In the genomic region with DNA sequence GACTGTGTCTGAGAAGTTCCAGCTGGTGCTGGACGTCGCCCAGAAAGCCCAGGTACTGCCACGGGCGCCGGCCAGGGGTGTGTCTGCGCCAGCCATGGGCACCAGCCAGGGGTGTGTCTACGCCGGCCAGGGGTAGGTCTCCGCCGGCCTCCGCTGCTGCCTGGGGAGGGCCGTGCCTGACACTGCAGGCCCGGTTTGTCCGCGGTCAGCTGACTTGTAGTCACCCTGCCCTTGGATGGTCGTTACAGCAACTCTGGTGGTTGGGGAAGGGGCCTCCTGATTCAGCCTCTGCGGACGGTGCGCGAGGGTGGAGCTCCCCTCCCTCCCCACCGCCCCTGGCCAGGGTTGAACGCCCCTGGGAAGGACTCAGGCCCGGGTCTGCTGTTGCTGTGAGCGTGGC, we compare ENCODE assay signal across 33 cellular contexts.
"Had no signal": no experiment of that assay in that cellular context is flagged by ENCODE, and none has a peak within 500 bp of the region (broad histone marks: within the 10 kb centered on the region; RNA-seq: fewer than 3 reads in every experiment).

No MANE protein-coding gene starts in this region.

- H3K27me3 Mint-ChIP-seq: activated B cell treated with CpG ODN at 0.5 μM for 24 hours; activated CD8-positive, alpha-beta T cell treated with anti-CD3 and anti-CD28 coated beads for 36 hours; activated naive CD4-positive, alpha-beta T cell treated with anti-CD3 and anti-CD28 coated beads, Interleukin-2, amount 50 U/mL, for 24 hours; activated naive CD8-positive, alpha-beta T cell treated with anti-CD3 and anti-CD28 coated beads for 36 hours; activated naive CD8-positive, alpha-beta T cell treated with anti-CD3 and anti-CD28 coated beads, Interleukin-2, amount 50 U/mL, for 24 hours; activated T-helper 17 cell treated with anti-CD3 and anti-CD28 coated beads, Interleukin-2, amount 50 U/mL, for 72 hours; brain; central memory CD8-positive, alpha-beta T cell; dendritic cell treated with granulocyte-macrophage colony-stimulating factor and Interleukin-4, amounts not matched to agents 40 ng/mL and 50 ng/mL, for 4 days; T-helper 17 cell had no signal

- H3K4me3 ChIP-seq: adrenal gland, ascending aorta, breast epithelium, cardiac muscle cell, coronary artery, dorsolateral prefrontal cortex had no signal

- DNase-seq: activated B cell treated with CpG ODN at 0.5 μM for 24 hours; activated CD4-positive, alpha-beta T cell treated with anti-CD3 and anti-CD28 coated beads for 48 hours; activated CD4-positive, alpha-beta T cell treated with anti-CD3 and anti-CD28 coated beads, Interleukin-2, amount 50 U/mL, for 1 hour; activated CD4-positive, alpha-beta T cell treated with anti-CD3 and anti-CD28 coated beads, Interleukin-2, amount 50 U/mL, for 48 hours; activated CD8-positive, alpha-beta memory T cell treated with anti-CD3 and anti-CD28 coated beads for 24 hours; activated CD8-positive, alpha-beta T cell treated with anti-CD3 and anti-CD28 coated beads for 36 hours; activated effector memory CD4-positive, alpha-beta T cell treated with Interleukin-2 at 50 U/mL for 16 hours; activated gamma-delta T cell treated with Interleukin-2 at 50 U/mL for 16 hours; activated naive CD4-positive, alpha-beta T cell treated with anti-CD3 and anti-CD28 coated beads for 36 hours; activated naive CD8-positive, alpha-beta T cell treated with anti-CD3 and anti-CD28 coated beads for 36 hours; activated naive CD8-positive, alpha-beta T cell treated with anti-CD3 and anti-CD28 coated beads, Interleukin-2, amount 50 U/mL, for 24 hours; activated T-cell treated with anti-CD3 and anti-CD28 coated beads, Interleukin-2, amount 50 U/mL, for 4 hours; adrenal gland; dorsolateral prefrontal cortex; effector memory CD4-positive, alpha-beta T cell; endodermal cell; foreskin fibroblast; T-helper 1 cell; T-helper 17 cell; T1000; WERI-Rb-1 had no signal

- H3K36me3 Mint-ChIP-seq: activated naive CD8-positive, alpha-beta T cell treated with anti-CD3 and anti-CD28 coated beads for 36 hours had no signal

- H3K27ac ChIP-seq: adrenal gland, ascending aorta, breast epithelium, cardiac muscle cell, coronary artery, dorsolateral prefrontal cortex, WERI-Rb-1 had no signal

- H3K27ac Mint-ChIP-seq: activated B cell treated with CpG ODN at 0.5 μM for 24 hours; activated CD8-positive, alpha-beta T cell treated with anti-CD3 and anti-CD28 coated beads for 36 hours; activated naive CD4-positive, alpha-beta T cell treated with anti-CD3 and anti-CD28 coated beads for 36 hours; activated naive CD4-positive, alpha-beta T cell treated with anti-CD3 and anti-CD28 coated beads, Interleukin-2, amount 50 U/mL, for 24 hours; activated naive CD8-positive, alpha-beta T cell treated with anti-CD3 and anti-CD28 coated beads for 36 hours; activated naive CD8-positive, alpha-beta T cell treated with anti-CD3 and anti-CD28 coated beads, Interleukin-2, amount 50 U/mL, for 24 hours; activated T-helper 17 cell treated with anti-CD3 and anti-CD28 coated beads, Interleukin-2, amount 50 U/mL, for 72 hours; dendritic cell treated with granulocyte-macrophage colony-stimulating factor and Interleukin-4, amounts not matched to agents 40 ng/mL and 50 ng/mL, for 4 days; T-helper 17 cell; T-helper 2 cell treated with Interferon-gamma antibody and Interleukin-4, amounts not matched to agents 5 μg/mL and 100 μg/mL, for 36 hours had no signal

- H3K9me3 ChIP-seq: adrenal gland, ascending aorta, breast epithelium had no signal

- H3K4me1 Mint-ChIP-seq: activated T-helper 17 cell treated with anti-CD3 and anti-CD28 coated beads, Interleukin-2, amount 50 U/mL, for 72 hours; brain; central memory CD8-positive, alpha-beta T cell; endodermal cell had no signal

- H3K4me3 Mint-ChIP-seq: activated B cell treated with CpG ODN at 0.5 μM for 24 hours; activated CD8-positive, alpha-beta T cell treated with anti-CD3 and anti-CD28 coated beads for 36 hours; activated naive CD4-positive, alpha-beta T cell treated with anti-CD3 and anti-CD28 coated beads for 36 hours; activated naive CD4-positive, alpha-beta T cell treated with anti-CD3 and anti-CD28 coated beads, Interleukin-2, amount 50 U/mL, for 24 hours; activated naive CD8-positive, alpha-beta T cell treated with anti-CD3 and anti-CD28 coated beads for 36 hours; activated naive CD8-positive, alpha-beta T cell treated with anti-CD3 and anti-CD28 coated beads, Interleukin-2, amount 50 U/mL, for 24 hours; activated T-cell treated with anti-CD3 and anti-CD28 coated beads, Interleukin-2, amount 50 U/mL, for 4 hours; activated T-helper 17 cell treated with anti-CD3 and anti-CD28 coated beads, Interleukin-2, amount 50 U/mL, for 72 hours; brain; central memory CD8-positive, alpha-beta T cell; dendritic cell treated with granulocyte-macrophage colony-stimulating factor and Interleukin-4, amounts not matched to agents 40 ng/mL and 50 ng/mL, for 4 days; endodermal cell; T-helper 17 cell; T-helper 2 cell treated with Interferon-gamma antibody and Interleukin-4, amounts not matched to agents 5 μg/mL and 100 μg/mL, for 36 hours had no signal

- H3K9me3 Mint-ChIP-seq: activated B cell treated with CpG ODN at 0.5 μM for 24 hours; activated CD8-positive, alpha-beta T cell treated with anti-CD3 and anti-CD28 coated beads for 36 hours; activated naive CD4-positive, alpha-beta T cell treated with anti-CD3 and anti-CD28 coated beads for 36 hours; activated naive CD4-positive, alpha-beta T cell treated with anti-CD3 and anti-CD28 coated beads, Interleukin-2, amount 50 U/mL, for 24 hours; activated naive CD8-positive, alpha-beta T cell treated with anti-CD3 and anti-CD28 coated beads for 36 hours; activated naive CD8-positive, alpha-beta T cell treated with anti-CD3 and anti-CD28 coated beads, Interleukin-2, amount 50 U/mL, for 24 hours; activated T-cell treated with anti-CD3 and anti-CD28 coated beads, Interleukin-2, amount 50 U/mL, for 4 hours; activated T-helper 17 cell treated with anti-CD3 and anti-CD28 coated beads, Interleukin-2, amount 50 U/mL, for 72 hours; brain; central memory CD8-positive, alpha-beta T cell; dendritic cell treated with granulocyte-macrophage colony-stimulating factor and Interleukin-4, amounts not matched to agents 40 ng/mL and 50 ng/mL, for 4 days; endodermal cell; T-helper 2 cell treated with Interferon-gamma antibody and Interleukin-4, amounts not matched to agents 5 μg/mL and 100 μg/mL, for 36 hours had no signal

- H3K27me3 ChIP-seq: adrenal gland, ascending aorta, breast epithelium, cardiac muscle cell, dorsolateral prefrontal cortex had no signal

- H3K36me3 ChIP-seq: breast epithelium had no signal

- H3K4me1 ChIP-seq: adrenal gland, ascending aorta, breast epithelium had no signal

- ATAC-seq: activated CD4-positive, CD25-positive, alpha-beta regulatory T cell treated with anti-CD3 and anti-CD28 coated beads, Interleukin-2, amount 50 U/mL, for 24 hours; activated CD8-positive, alpha-beta T cell treated with anti-CD3 and anti-CD28 coated beads for 36 hours; activated naive CD8-positive, alpha-beta T cell treated with anti-CD3 and anti-CD28 coated beads, Interleukin-2, amount 50 U/mL, for 24 hours; activated T-cell treated with anti-CD3 and anti-CD28 coated beads, Interleukin-2, amount 50 U/mL, for 4 hours; activated T-helper 17 cell treated with anti-CD3 and anti-CD28 coated beads, Interleukin-2, amount 50 U/mL, for 72 hours; esophagus mucosa; T-helper 17 cell had no signal
